ENCODE assay signal across 22 cellular contexts in the genomic region with DNA sequence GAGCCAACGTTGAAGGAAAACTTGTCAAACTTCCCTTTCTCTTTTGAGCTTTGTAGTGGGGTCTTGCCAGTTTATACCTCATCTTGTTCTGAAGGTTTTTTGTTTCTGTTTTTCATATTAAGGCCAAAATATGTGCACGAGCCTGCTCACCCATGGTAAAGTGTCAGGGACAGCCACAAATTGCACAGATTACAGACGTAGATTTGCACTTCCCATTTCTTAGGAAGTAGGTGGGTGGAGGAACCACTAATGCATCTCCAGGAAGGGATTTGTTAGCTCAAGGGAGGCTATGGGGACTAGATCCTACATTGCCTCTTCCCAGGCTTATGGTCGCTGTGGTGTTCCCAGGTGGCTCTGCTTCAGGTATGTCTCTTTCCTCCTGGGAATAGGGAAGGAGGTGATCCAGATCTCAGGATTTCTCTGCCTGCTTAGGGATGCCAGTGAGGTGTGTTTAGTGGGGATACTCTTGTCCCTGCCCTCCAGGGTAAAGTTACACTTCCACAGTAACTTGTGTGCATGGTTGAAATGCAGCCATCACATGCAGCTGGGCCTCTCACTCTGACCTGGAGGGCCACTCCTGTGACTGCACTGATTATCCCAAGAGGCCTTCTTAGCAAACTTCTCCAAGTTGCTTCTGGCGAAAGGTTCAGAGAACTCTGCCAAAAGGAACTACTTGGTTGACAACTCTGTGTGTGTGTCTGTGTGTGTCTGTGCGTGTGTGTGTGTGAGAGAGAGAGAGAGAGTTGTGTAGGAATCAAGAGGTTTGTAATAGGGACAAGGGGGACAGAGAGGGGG. TPM values are rescaled to one million over a fixed set of nuclear protein-coding genes. Genes with fewer than 3 reads are reported as not detected.
A peak's percentile ranks its signal among the peaks of the same experiment; 100 is the strongest.
DNase-seq lines count a peak whose midpoint lies in the region; ATAC-seq and TF ChIP-seq lines count a peak whose summit lies in the region.
"Had no signal": no experiment of that assay in that cellular context is flagged by ENCODE, and none has a peak within 500 bp of the region (broad histone marks: within the 10 kb centered on the region; RNA-seq: fewer than 3 reads in every experiment).

No MANE protein-coding gene starts in this region.

- H3K36me3 ChIP-seq in adipocyte (ENCODE audit: control insufficient read depth, insufficient read depth, low read length, severe bottlenecking) (no peaks in the 10 kb centered on the region), right lobe of liver (no peaks in the 10 kb centered on the region), subcutaneous abdominal adipose tissue (ENCODE audit: control insufficient read depth in 5 of 5, insufficient read depth in 5 of 5, low read length in 5 of 5) (no peaks in the 10 kb centered on the region)
- H3K36me3 ChIP-seq: stomach, vagina had no signal

- H3K9me3 ChIP-seq in adipocyte (ENCODE audit: control insufficient read depth, low read length) (no peaks in the 10 kb centered on the region), right lobe of liver (no peaks in the 10 kb centered on the region), subcutaneous abdominal adipose tissue (ENCODE audit: control insufficient read depth in 5 of 5, low read length in 5 of 5) (no peaks in the 10 kb centered on the region)
- H3K9me3 ChIP-seq: A549, stomach, vagina had no signal

- H3K4me3 ChIP-seq in adipocyte (ENCODE audit: low read length): peak overlapping the region; percentile 68
- no peak overlapping the region for H3K4me3 ChIP-seq in right lobe of liver
- peak overlapping the region in 2 of 5 donors; percentile 8 to 18 for H3K4me3 ChIP-seq in subcutaneous abdominal adipose tissue (ENCODE audit: low read depth in 1 of 5, low read length in 5 of 5)
- H3K4me3 ChIP-seq: A549, dorsolateral prefrontal cortex, stomach, vagina had no signal

- H3K9ac ChIP-seq in adipocyte (ENCODE audit: low read length) (peak overlapping the region; percentile 33), subcutaneous abdominal adipose tissue (ENCODE audit: low read length in 5 of 5) (no peak overlapping the region)

- H3K27ac Mint-ChIP-seq in activated CD4-positive, alpha-beta T cell treated with anti-CD3 and anti-CD28 coated beads, Interleukin-2, amount 10 ng/mL, durations not matched to agents 7 days and 5 days: peak overlapping the region; percentile 16
- no peak overlapping the region for H3K27ac Mint-ChIP-seq in activated naive CD4-positive, alpha-beta T cell treated with anti-CD3 and anti-CD28 coated beads, Interleukin-2, amount 10 ng/mL, durations not matched to agents 7 days and 5 days
- H3K27ac Mint-ChIP-seq: T-helper 2 cell treated with Interferon-gamma antibody and Interleukin-4, amounts not matched to agents 5 μg/mL and 100 μg/mL, for 36 hours had no signal

- peak overlapping the region; percentile 73 to 91 (median 82) for H3K27ac ChIP-seq in right lobe of liver
- peak overlapping the region; percentile 2 for H3K27ac ChIP-seq in subcutaneous abdominal adipose tissue (ENCODE audit: low read depth, low read length)
- H3K27ac ChIP-seq: A549 had no signal

- POLR2A ChIA-PET in activated CD4-positive, alpha-beta T cell treated with anti-CD3 and anti-CD28 coated beads, Interleukin-2, amount 10 ng/mL, durations not matched to agents 7 days and 5 days (lab: Charles Lee): no interaction called here

- CTCF ChIA-PET in activated CD4-positive, alpha-beta T cell treated with anti-CD3 and anti-CD28 coated beads, Interleukin-2, amount 10 ng/mL, durations not matched to agents 7 days and 5 days (lab: Charles Lee): interaction anchor here (0.7 to 3.4 kb wide), 3 partner anchors 9 to 15 kb away, joined by 3 to 12 read pairs (median 3); partner anchors contain the start of gene PPFIBP2
- CTCF ChIA-PET in activated naive CD4-positive, alpha-beta T cell treated with anti-CD3 and anti-CD28 coated beads, Interleukin-2, amount 10 ng/mL, durations not matched to agents 7 days and 5 days (lab: Charles Lee): interaction anchor here (0.9 to 5.1 kb wide), 2 partner anchors 12 to 132 kb away, joined by 3 to 31 read pairs; partner anchors contain the start of gene PPFIBP2

- H3K9me3 Mint-ChIP-seq in activated CD4-positive, alpha-beta T cell treated with anti-CD3 and anti-CD28 coated beads, Interleukin-2, amount 10 ng/mL, durations not matched to agents 7 days and 5 days: peaks cover 13% of the 10 kb centered on the region
- H3K9me3 Mint-ChIP-seq in activated naive CD4-positive, alpha-beta T cell treated with anti-CD3 and anti-CD28 coated beads, Interleukin-2, amount 10 ng/mL, durations not matched to agents 7 days and 5 days: peaks cover 2% of the 10 kb centered on the region
- H3K9me3 Mint-ChIP-seq: CD4-positive, CD25-positive, alpha-beta regulatory T cell; T-helper 2 cell treated with Interferon-gamma antibody and Interleukin-4, amounts not matched to agents 5 μg/mL and 100 μg/mL, for 36 hours had no signal

- TF ChIP-seq POLR2A in right lobe of liver (IDR thresholded peaks at IDR 0.05): no peak

- H3K4me1 ChIP-seq in adipocyte (ENCODE audit: control insufficient read depth, insufficient read depth, low read length) (peaks cover 37% of the 10 kb centered on the region), right lobe of liver (peaks cover 0 to 67% (median 22%) of the 10 kb centered on the region in 4 donors), subcutaneous abdominal adipose tissue (ENCODE audit: control insufficient read depth in 5 of 5, insufficient read depth in 5 of 5, low read length in 5 of 5) (peaks cover 5 to 56% (median 36%) of the 10 kb centered on the region in 5 donors)
- H3K4me1 ChIP-seq: A549 had no signal

- H3K4me1 Mint-ChIP-seq in activated CD4-positive, alpha-beta T cell treated with anti-CD3 and anti-CD28 coated beads, Interleukin-2, amount 10 ng/mL, durations not matched to agents 7 days and 5 days: peaks cover 62% of the 10 kb centered on the region
- H3K4me1 Mint-ChIP-seq in activated naive CD4-positive, alpha-beta T cell treated with anti-CD3 and anti-CD28 coated beads, Interleukin-2, amount 10 ng/mL, durations not matched to agents 7 days and 5 days: peaks cover 64% of the 10 kb centered on the region

- no peak for TF ChIP-seq CTCF in right lobe of liver (IDR thresholded peaks at IDR 0.05)

- H3K27me3 ChIP-seq in adipocyte (replicated peaks; ENCODE audit: control insufficient read depth, insufficient read depth, low read length): no peaks in the 10 kb centered on the region
- H3K27me3 ChIP-seq in right lobe of liver: no peaks in the 10 kb centered on the region
- no peaks in the 10 kb centered on the region for H3K27me3 ChIP-seq in subcutaneous abdominal adipose tissue (ENCODE audit: control insufficient read depth in 5 of 5, insufficient read depth in 4 of 5, low read length in 5 of 5)
- H3K27me3 ChIP-seq: dorsolateral prefrontal cortex, stomach, vagina had no signal

- H3K4me3 Mint-ChIP-seq in activated CD4-positive, alpha-beta T cell treated with anti-CD3 and anti-CD28 coated beads, Interleukin-2, amount 10 ng/mL, durations not matched to agents 7 days and 5 days: no peak overlapping the region
- H3K4me3 Mint-ChIP-seq in activated naive CD4-positive, alpha-beta T cell treated with anti-CD3 and anti-CD28 coated beads, Interleukin-2, amount 10 ng/mL, durations not matched to agents 7 days and 5 days: no peak overlapping the region
- H3K4me3 Mint-ChIP-seq: T-helper 2 cell treated with Interferon-gamma antibody and Interleukin-4, amounts not matched to agents 5 μg/mL and 100 μg/mL, for 36 hours had no signal

- no peak for DNase-seq in activated CD4-positive, alpha-beta T cell treated with anti-CD3 and anti-CD28 coated beads, Interleukin-2, amount 10 ng/mL, durations not matched to agents 7 days and 5 days
- no peak for DNase-seq in activated CD4-positive, alpha-beta T cell treated with anti-CD3 and anti-CD28 coated beads for 4 hours
- no peak for DNase-seq in adipocyte (ENCODE audit: low read depth)
- no peak for DNase-seq in right lobe of liver
- no peak for DNase-seq in activated effector memory CD4-positive, alpha-beta T cell treated with Interleukin-2 at 50 U/mL for 16 hours
- no peak for DNase-seq in activated naive CD4-positive, alpha-beta T cell treated with anti-CD3 and anti-CD28 coated beads, Interleukin-2, amount 10 ng/mL, durations not matched to agents 7 days and 5 days
- DNase-seq in NCI-H524 treated with DMSO at 0.1 percent for 48 hours (lab: John Stamatoyannopoulos, UW): no peak
- DNase-seq: CD4-positive, CD25-positive, alpha-beta regulatory T cell; DMS79 treated with DMSO at 0.1 percent for 48 hours; dorsolateral prefrontal cortex; NCI-H1694; retina; SIG-M5; stomach had no signal

- peaks cover 37% of the 10 kb centered on the region for H3K36me3 Mint-ChIP-seq in activated CD4-positive, alpha-beta T cell treated with anti-CD3 and anti-CD28 coated beads, Interleukin-2, amount 10 ng/mL, durations not matched to agents 7 days and 5 days (ENCODE audit: low read depth)
- H3K36me3 Mint-ChIP-seq in activated naive CD4-positive, alpha-beta T cell treated with anti-CD3 and anti-CD28 coated beads, Interleukin-2, amount 10 ng/mL, durations not matched to agents 7 days and 5 days: peaks cover 27% of the 10 kb centered on the region

- H3K27me3 Mint-ChIP-seq in activated CD4-positive, alpha-beta T cell treated with anti-CD3 and anti-CD28 coated beads, Interleukin-2, amount 10 ng/mL, durations not matched to agents 7 days and 5 days: peaks cover 2% of the 10 kb centered on the region
- H3K27me3 Mint-ChIP-seq in activated naive CD4-positive, alpha-beta T cell treated with anti-CD3 and anti-CD28 coated beads, Interleukin-2, amount 10 ng/mL, durations not matched to agents 7 days and 5 days: peaks cover 8% of the 10 kb centered on the region
- H3K27me3 Mint-ChIP-seq: CD4-positive, CD25-positive, alpha-beta regulatory T cell had no signal

- 68% methylated on average over 4 of the region's 6 CpGs for WGBS in right lobe of liver (ENCODE audit: insufficient coverage, low coverage, low lambda C conversion rate, missing lambda C conversion rate)

- intact Hi-C loops in right lobe of liver (cut with DNase I): no loop called here

- peak in 1 of 4 donors; percentile 3 for ATAC-seq in right lobe of liver
- ATAC-seq: A549, HCT116 had no signal

RNA-seq across cellular contexts. Expression of gene PPFIBP2, which starts 9.8 kb away (rescaled TPM):
- total RNA-seq in activated CD4-positive, alpha-beta T cell treated with anti-CD3 and anti-CD28 coated beads, Interleukin-2, amount 10 ng/mL, durations not matched to agents 7 days and 5 days: 10 to 100 TPM; 33.1 to 34.7 TPM
- 10 to 100 TPM; 25.5 to 69.3 (median 46.6) TPM for total RNA-seq in right lobe of liver

RNA-seq across cellular contexts. Expression of gene OLFML1, which starts 38.3 kb away (rescaled TPM):
- total RNA-seq in activated CD4-positive, alpha-beta T cell treated with anti-CD3 and anti-CD28 coated beads, Interleukin-2, amount 10 ng/mL, durations not matched to agents 7 days and 5 days: not detected
- total RNA-seq in right lobe of liver: 1 to 10 TPM; 2.2 to 5.5 (median 3.0) TPM
- total RNA-seq: CD4-positive, CD25-positive, alpha-beta regulatory T cell; epithelial cell of proximal tubule; glomerular endothelial cell; HT1080 had no signal
